ENCODE assay signal across 21 cellular contexts in genomic region chr12:47851303-47851952, GRCh38. TPM values are rescaled to one million over a fixed set of nuclear protein-coding genes. Genes with fewer than 3 reads are reported as not detected.
DNase-seq lines count a peak whose midpoint lies in the region; ATAC-seq and TF ChIP-seq lines count a peak whose summit lies in the region.
"Had no signal": no experiment of that assay in that cellular context is flagged by ENCODE, and none has a peak within 500 bp of the region (broad histone marks: within the 10 kb centered on the region; RNA-seq: fewer than 3 reads in every experiment).

No MANE protein-coding gene starts in this region.

- no peak for DNase-seq in activated naive CD4-positive, alpha-beta T cell treated with anti-CD3 and anti-CD28 coated beads, Interleukin-2, amount 50 U/mL, for 72 hours (ENCODE audit: low spot score in 2 of 2)
- DNase-seq in activated naive CD4-positive, alpha-beta T cell treated with anti-CD3 and anti-CD28 coated beads, Interleukin-2, amount 10 ng/mL, durations not matched to agents 7 days and 5 days = no peak
- DNase-seq in T-helper 17 cell = no peak
- DNase-seq in mesenchymal stem cell = no peak
- DNase-seq in upper lobe of right lung = no peak
- DNase-seq in NCI-H774 (lab: John Stamatoyannopoulos, UW) = no peak
- no peak for DNase-seq in effector memory CD4-positive, alpha-beta T cell
- DNase-seq in prostate gland (ENCODE audit: low spot score) = no peak
- DNase-seq: activated B cell treated with CpG ODN at 0.5 μM for 24 hours; activated gamma-delta T cell; head of caudate nucleus; KBM-7; left cardiac atrium; naive thymus-derived CD8-positive, alpha-beta T cell; NCI-H1694; NCI-H526 treated with DMSO at 0.1 percent for 48 hours; ovary; SK-N-SH; T1000 had no signal

- H3K9ac ChIP-seq in mesenchymal stem cell (ENCODE audit: low read length) = no peak overlapping the region
- H3K9ac ChIP-seq: SK-N-SH had no signal

- peak overlapping the region; percentile 71 for H2BK120ac ChIP-seq in mesenchymal stem cell (ENCODE audit: low read depth, low read length)

- H3K9me3 ChIP-seq in T-helper 17 cell (ENCODE audit: control insufficient read depth, low read length, poor library complexity, severe bottlenecking) (no peaks in the 10 kb centered on the region), mesenchymal stem cell (ENCODE audit: control insufficient read depth, low read length) (no peaks in the 10 kb centered on the region), upper lobe of right lung (no peaks in the 10 kb centered on the region), prostate gland (no peaks in the 10 kb centered on the region)
- H3K9me3 ChIP-seq in effector memory CD4-positive, alpha-beta T cell (ENCODE audit: control insufficient read depth, low read length) = no peaks in the 10 kb centered on the region
- H3K9me3 ChIP-seq: ovary, SK-N-SH had no signal

- no peak overlapping the region for H2AK5ac ChIP-seq in mesenchymal stem cell (ENCODE audit: low read length, severe bottlenecking)

- H3K27ac Mint-ChIP-seq in activated naive CD4-positive, alpha-beta T cell treated with anti-CD3 and anti-CD28 coated beads, Interleukin-2, amount 50 U/mL, for 72 hours = peak overlapping the region in 1 of 2 donors; percentile 72
- no peak overlapping the region for H3K27ac Mint-ChIP-seq in activated naive CD4-positive, alpha-beta T cell treated with anti-CD3 and anti-CD28 coated beads, Interleukin-2, amount 10 ng/mL, durations not matched to agents 7 days and 5 days
- H3K27ac Mint-ChIP-seq in T-helper 17 cell = peak overlapping the region; percentile 24
- H3K27ac Mint-ChIP-seq: activated B cell treated with CpG ODN at 0.5 μM for 24 hours, mesothelial cell of epicardium had no signal

- peak; percentile 31 to 48 for ATAC-seq in activated naive CD4-positive, alpha-beta T cell treated with anti-CD3 and anti-CD28 coated beads, Interleukin-2, amount 50 U/mL, for 72 hours
- ATAC-seq in T-helper 17 cell (no peak), upper lobe of right lung (peak; percentile 15)
- ATAC-seq: naive thymus-derived CD8-positive, alpha-beta T cell had no signal

- no peak overlapping the region for H2AFZ ChIP-seq in mesenchymal stem cell (ENCODE audit: low read depth, low read length)

- peak overlapping the region; percentile 78 for H4K8ac ChIP-seq in mesenchymal stem cell (ENCODE audit: low read length)

- H3K79me1 ChIP-seq in mesenchymal stem cell (replicated peaks; ENCODE audit: low read length, poor library complexity, severe bottlenecking) = no peaks in the 10 kb centered on the region

- peak overlapping the region; percentile 67 to 69 for H3K18ac ChIP-seq in mesenchymal stem cell (ENCODE audit: low read depth in 1 of 2, low read length in 2 of 2)

- H3K4me2 ChIP-seq in mesenchymal stem cell (ENCODE audit: low read length, poor library complexity, severe bottlenecking) = no peak overlapping the region
- H3K4me2 ChIP-seq: SK-N-SH had no signal

- peak overlapping the region in 1 of 2 experiments; percentile 53 for H3K14ac ChIP-seq in mesenchymal stem cell (ENCODE audit: low read length in 2 of 2)

- H2BK12ac ChIP-seq in mesenchymal stem cell (ENCODE audit: low read length in 2 of 2) = peak overlapping the region; percentile 79 to 97

- H3K4me3 ChIP-seq in mesenchymal stem cell (ENCODE audit: insufficient read depth in 1 of 2, low read depth in 1 of 2, low read length in 2 of 2) = no peak overlapping the region
- no peak overlapping the region for H3K4me3 ChIP-seq in upper lobe of right lung
- no peak overlapping the region for H3K4me3 ChIP-seq in effector memory CD4-positive, alpha-beta T cell (ENCODE audit: insufficient read depth, low read depth, low read length, poor library complexity, severe bottlenecking)
- H3K4me3 ChIP-seq in prostate gland = no peak overlapping the region
- H3K4me3 ChIP-seq: cardiac muscle cell, ovary had no signal

- CTCF ChIA-PET in activated naive CD4-positive, alpha-beta T cell treated with anti-CD3 and anti-CD28 coated beads, Interleukin-2, amount 10 ng/mL, durations not matched to agents 7 days and 5 days (lab: Charles Lee) = interaction anchor here (1.0 to 24.7 kb wide), 5 partner anchors 9 to 314 kb away, joined by 3 to 544 read pairs (median 4); no protein-coding TSS in a partner anchor

- intact Hi-C loops in upper lobe of right lung (cut with DNase I) = no loop called here
- intact Hi-C loops in prostate gland (cut with DNase I) = no loop called here

- H3K27me3 ChIP-seq in mesenchymal stem cell (ENCODE audit: control insufficient read depth in 1 of 2, insufficient read depth in 1 of 2, low read length in 2 of 2) (no peaks in the 10 kb centered on the region), upper lobe of right lung (no peaks in the 10 kb centered on the region), prostate gland (replicated peaks; ENCODE audit: insufficient read depth) (no peaks in the 10 kb centered on the region)
- no peaks in the 10 kb centered on the region for H3K27me3 ChIP-seq in effector memory CD4-positive, alpha-beta T cell (replicated peaks; ENCODE audit: control insufficient read depth, insufficient read depth, low read length, poor library complexity, severe bottlenecking)
- H3K27me3 ChIP-seq: cardiac muscle cell, ovary had no signal

- no peaks in the 10 kb centered on the region for H3K27me3 Mint-ChIP-seq in activated naive CD4-positive, alpha-beta T cell treated with anti-CD3 and anti-CD28 coated beads, Interleukin-2, amount 10 ng/mL, durations not matched to agents 7 days and 5 days
- H3K27me3 Mint-ChIP-seq in T-helper 17 cell = no peaks in the 10 kb centered on the region
- H3K27me3 Mint-ChIP-seq: activated B cell treated with CpG ODN at 0.5 μM for 24 hours had no signal

- WGBS in mesenchymal stem cell = 66% methylated on average over 3 of the region's 3 CpGs
- 76% methylated on average over 3 of the region's 3 CpGs for WGBS in prostate gland

- no peaks in the 10 kb centered on the region for H3K4me1 ChIP-seq in mesenchymal stem cell (ENCODE audit: control insufficient read depth, insufficient read depth, low read depth, low read length)
- H3K4me1 ChIP-seq in upper lobe of right lung = peaks cover 4% of the 10 kb centered on the region
- H3K4me1 ChIP-seq in effector memory CD4-positive, alpha-beta T cell (ENCODE audit: control insufficient read depth, insufficient read depth, low read length, poor library complexity, severe bottlenecking) = no peaks in the 10 kb centered on the region
- H3K4me1 ChIP-seq in prostate gland (replicated peaks) = no peaks in the 10 kb centered on the region

- H3K4ac ChIP-seq in mesenchymal stem cell (ENCODE audit: low read depth in 1 of 2, low read length in 2 of 2) = peak overlapping the region; percentile 24 to 76

- peaks cover 44 to 48% of the 10 kb centered on the region in 2 donors for H3K36me3 Mint-ChIP-seq in activated naive CD4-positive, alpha-beta T cell treated with anti-CD3 and anti-CD28 coated beads, Interleukin-2, amount 50 U/mL, for 72 hours
- peaks cover 6% of the 10 kb centered on the region for H3K36me3 Mint-ChIP-seq in activated naive CD4-positive, alpha-beta T cell treated with anti-CD3 and anti-CD28 coated beads, Interleukin-2, amount 10 ng/mL, durations not matched to agents 7 days and 5 days
- no peaks in the 10 kb centered on the region for H3K36me3 Mint-ChIP-seq in T-helper 17 cell (ENCODE audit: low read depth)
- H3K36me3 Mint-ChIP-seq: mesothelial cell of epicardium; naive thymus-derived CD8-positive, alpha-beta T cell had no signal

- H3K36me3 ChIP-seq in mesenchymal stem cell (ENCODE audit: control insufficient read depth in 1 of 2, insufficient read depth in 2 of 2, low read depth in 1 of 2, low read length in 2 of 2) (peaks cover 0 to 75% of the 10 kb centered on the region in 2 experiments), upper lobe of right lung (peaks cover 25% of the 10 kb centered on the region), prostate gland (no peaks in the 10 kb centered on the region)
- H3K36me3 ChIP-seq in effector memory CD4-positive, alpha-beta T cell (ENCODE audit: control insufficient read depth, insufficient read depth, low read length) = no peaks in the 10 kb centered on the region
- H3K36me3 ChIP-seq: cardiac muscle cell, ovary had no signal

- TF ChIP-seq CTCF in upper lobe of right lung (IDR thresholded peaks at IDR 0.05) (no peak), prostate gland (IDR thresholded peaks at IDR 0.05) (no peak)

- TF ChIP-seq POLR2A in prostate gland (IDR thresholded peaks at IDR 0.05) = no peak

- no peak overlapping the region for H2BK5ac ChIP-seq in mesenchymal stem cell (ENCODE audit: low read depth, low read length, poor library complexity, severe bottlenecking)

- H3K4me1 Mint-ChIP-seq in activated naive CD4-positive, alpha-beta T cell treated with anti-CD3 and anti-CD28 coated beads, Interleukin-2, amount 10 ng/mL, durations not matched to agents 7 days and 5 days = no peaks in the 10 kb centered on the region
- H3K4me1 Mint-ChIP-seq in T-helper 17 cell = peaks cover 4% of the 10 kb centered on the region
- H3K4me1 Mint-ChIP-seq: activated B cell treated with CpG ODN at 0.5 μM for 24 hours; naive thymus-derived CD8-positive, alpha-beta T cell had no signal

- H4K91ac ChIP-seq in mesenchymal stem cell (ENCODE audit: low read length) = peak overlapping the region; percentile 90

- no peak overlapping the region for H3K4me3 Mint-ChIP-seq in activated naive CD4-positive, alpha-beta T cell treated with anti-CD3 and anti-CD28 coated beads, Interleukin-2, amount 10 ng/mL, durations not matched to agents 7 days and 5 days
- no peak overlapping the region for H3K4me3 Mint-ChIP-seq in T-helper 17 cell
- H3K4me3 Mint-ChIP-seq: activated B cell treated with CpG ODN at 0.5 μM for 24 hours; mesothelial cell of epicardium; naive thymus-derived CD8-positive, alpha-beta T cell had no signal

- H2BK15ac ChIP-seq in mesenchymal stem cell (ENCODE audit: low read depth, poor library complexity, severe bottlenecking) = no peak overlapping the region

- H3K27ac ChIP-seq in mesenchymal stem cell (ENCODE audit: low read length, poor library complexity, severe bottlenecking) (no peak overlapping the region), upper lobe of right lung (no peak overlapping the region), prostate gland (no peak overlapping the region)
- no peak overlapping the region for H3K27ac ChIP-seq in effector memory CD4-positive, alpha-beta T cell (ENCODE audit: insufficient read depth, low read length, poor library complexity, severe bottlenecking)

- no peaks in the 10 kb centered on the region for H3K9me3 Mint-ChIP-seq in activated naive CD4-positive, alpha-beta T cell treated with anti-CD3 and anti-CD28 coated beads, Interleukin-2, amount 50 U/mL, for 72 hours
- no peaks in the 10 kb centered on the region for H3K9me3 Mint-ChIP-seq in activated naive CD4-positive, alpha-beta T cell treated with anti-CD3 and anti-CD28 coated beads, Interleukin-2, amount 10 ng/mL, durations not matched to agents 7 days and 5 days
- H3K9me3 Mint-ChIP-seq: activated B cell treated with CpG ODN at 0.5 μM for 24 hours; mesothelial cell of epicardium; naive thymus-derived CD8-positive, alpha-beta T cell had no signal

- no peak overlapping the region for H3K23ac ChIP-seq in mesenchymal stem cell (ENCODE audit: low read length in 2 of 2)

RNA-seq across cellular contexts. Expression of gene HDAC7, which starts 31.7 kb away (rescaled TPM):
- 100 to 1,000 TPM; 285 to 334 TPM for total RNA-seq in activated naive CD4-positive, alpha-beta T cell treated with anti-CD3 and anti-CD28 coated beads, Interleukin-2, amount 50 U/mL, for 72 hours
- 100 to 1,000 TPM; 129 to 151 TPM for total RNA-seq in T-helper 17 cell
- 50.4 TPM for polyA plus RNA-seq in mesenchymal stem cell (2013, experiment 1 of 2)
- 47.9 TPM for polyA plus RNA-seq in mesenchymal stem cell (2013, experiment 2 of 2)
- total RNA-seq in upper lobe of right lung = 135 TPM
- total RNA-seq in prostate gland = 10 to 100 TPM; 39.5 to 67.7 TPM

RNA-seq across cellular contexts. Expression of gene VDR, which starts 53.4 kb away (rescaled TPM):
- total RNA-seq in activated naive CD4-positive, alpha-beta T cell treated with anti-CD3 and anti-CD28 coated beads, Interleukin-2, amount 50 U/mL, for 72 hours = 100 to 1,000 TPM in 1 of 2 donors, 10 to 100 TPM in 1; 92.4 to 133 TPM
- 1 to 10 TPM; 1.8 to 4.5 TPM for total RNA-seq in T-helper 17 cell
- 11.0 TPM for polyA plus RNA-seq in mesenchymal stem cell (2013, experiment 1 of 2)
- polyA plus RNA-seq in mesenchymal stem cell (2013, experiment 2 of 2) = 10.0 TPM
- 28.7 TPM for total RNA-seq in upper lobe of right lung
- 1 to 10 TPM; 3.4 to 4.3 TPM for total RNA-seq in prostate gland
- total RNA-seq: cardiac muscle cell had no signal
- polyA plus RNA-seq: cardiac muscle cell; naive thymus-derived CD8-positive, alpha-beta T cell had no signal
